Comparison of ENCODE assay signal across 8 cellular contexts in genomic region chr2:161161074-161161577, GRCh38. TPM values are rescaled to one million over a fixed set of nuclear protein-coding genes. Genes with fewer than 3 reads are reported as not detected.
DNase-seq lines count a peak whose midpoint lies in the region; ATAC-seq, FAIRE-seq and TF ChIP-seq lines count a peak whose summit lies in the region.

No MANE protein-coding gene starts in this region.

- H3K9ac ChIP-seq in endothelial cell of umbilical vein (replicated peaks; ENCODE audit: extremely low read depth, insufficient read depth, low read length), result peak overlapping the region; percentile 87
- peak overlapping the region; percentile 61 for H3K9ac ChIP-seq in parathyroid adenoma

- H3K27me3 ChIP-seq in CD4-positive, alpha-beta T cell (ENCODE audit: control insufficient read depth, insufficient read depth, low read length), result no peaks in the 10 kb centered on the region
- no peaks in the 10 kb centered on the region for H3K27me3 ChIP-seq in endothelial cell of umbilical vein (ENCODE audit: control insufficient read depth in 2 of 2, insufficient read depth in 2 of 2, low read length in 2 of 2)
- no peaks in the 10 kb centered on the region for H3K27me3 ChIP-seq in parathyroid adenoma (ENCODE audit: control insufficient read depth, insufficient read depth, low read length)

- intact Hi-C loops in CD4-positive, alpha-beta T cell (cut with DNase I, micrococcal nuclease), result loop anchor here (2.0 to 5.0 kb wide), 4 partner anchors 24 to 1449 kb away; partner anchors contain the start of genes MARCHF7 (in 1 of the 2) and PSMD14 (in 1 of the 2)
- intact Hi-C loops in endothelial cell of umbilical vein (cut with micrococcal nuclease), result loop anchor here (5.0 kb wide), 1 partner anchor 39 kb away; no protein-coding TSS in a partner anchor

- CTCF ChIA-PET in CD4-positive, alpha-beta T cell (lab: Charles Lee), result interaction anchor here (1.4 kb wide), 1 partner anchor 62 kb away, joined by 3 read pairs; no protein-coding TSS in a partner anchor
- CTCF ChIA-PET in endothelial cell of umbilical vein (lab: Charles Lee), result interaction anchor here (2.2 kb wide), 1 partner anchor 98 kb away, joined by 12 read pairs; no protein-coding TSS in a partner anchor

- H3K9me3 ChIP-seq in CD4-positive, alpha-beta T cell (ENCODE audit: control insufficient read depth, low read length), result no peaks in the 10 kb centered on the region
- H3K9me3 ChIP-seq in endothelial cell of umbilical vein (replicated peaks; ENCODE audit: control insufficient read depth, insufficient read depth, low read length) (no peaks in the 10 kb centered on the region), parathyroid adenoma (ENCODE audit: control insufficient read depth, low read length) (no peaks in the 10 kb centered on the region)

- TF ChIP-seq POLR2A in endothelial cell of umbilical vein (IDR thresholded peaks at IDR 0.05; ENCODE audit: low read depth, low read length), result no peak

- peak overlapping the region; percentile 85 for H3K4me2 ChIP-seq in endothelial cell of umbilical vein (ENCODE audit: insufficient read depth, low read length)
- H3K4me2 ChIP-seq in parathyroid adenoma (ENCODE audit: low read length), result peak overlapping the region; percentile 71

- H2AFZ ChIP-seq in endothelial cell of umbilical vein (ENCODE audit: low read depth, low read length) (no peak overlapping the region), parathyroid adenoma (peak overlapping the region; percentile 96)

- POLR2A ChIA-PET in CD4-positive, alpha-beta T cell (lab: Charles Lee), result interaction anchor here (0.6 to 2.0 kb wide), 6 partner anchors 9 to 83 kb away, joined by 3 to 9 read pairs (median 4); no protein-coding TSS in a partner anchor
- POLR2A ChIA-PET in endothelial cell of umbilical vein (lab: Charles Lee), result no interaction called here

- peaks cover 0 to 4% of the 10 kb centered on the region in 2 experiments for H3K36me3 ChIP-seq in endothelial cell of umbilical vein (ENCODE audit: control insufficient read depth in 2 of 2, extremely low read depth in 1 of 2, insufficient read depth in 2 of 2, low read length in 2 of 2)
- H3K36me3 ChIP-seq in parathyroid adenoma (ENCODE audit: control insufficient read depth, insufficient read depth, low read length), result no peaks in the 10 kb centered on the region

- TF ChIP-seq CTCF in CD4-positive, alpha-beta T cell (IDR thresholded peaks at IDR 0.05), result no peak
- TF ChIP-seq CTCF in endothelial cell of umbilical vein (IDR thresholded peaks at IDR 0.05; ENCODE audit: extremely low read depth in 1 of 2, insufficient read depth in 1 of 2, low read depth in 1 of 2, low read length in 2 of 2) (no peak), parathyroid adenoma (IDR thresholded peaks at IDR 0.05) (no peak)

- H3K4me1 Mint-ChIP-seq in CD4-positive, alpha-beta T cell (ENCODE audit: low read depth), result peaks cover 66% of the 10 kb centered on the region

- H3K79me2 ChIP-seq in endothelial cell of umbilical vein (ENCODE audit: control insufficient read depth, insufficient read depth, low read length) (peaks cover 43% of the 10 kb centered on the region), parathyroid adenoma (peaks cover 5% of the 10 kb centered on the region)

- BruUV-seq in endothelial cell of umbilical vein (replicated peaks; lab: Mats Ljungman, UMichigan), result TSS peak; percentile 23

- peak overlapping the region; percentile 89 for H3K27ac Mint-ChIP-seq in CD4-positive, alpha-beta T cell

- no peaks in the 10 kb centered on the region for H3K9me1 ChIP-seq in endothelial cell of umbilical vein (replicated peaks; ENCODE audit: control insufficient read depth, extremely low read depth, insufficient read depth, low read length)

- H3K27ac ChIP-seq in CD4-positive, alpha-beta T cell (ENCODE audit: low read depth, low read length), result peak overlapping the region; percentile 92
- peak overlapping the region; percentile 75 for H3K27ac ChIP-seq in endothelial cell of umbilical vein (ENCODE audit: insufficient read depth, low read depth, low read length)
- peak overlapping the region; percentile 88 for H3K27ac ChIP-seq in parathyroid adenoma

- peak; percentile 32 for ATAC-seq in CD4-positive, alpha-beta T cell (ENCODE audit: poor library complexity)
- ATAC-seq in GM21447 (IDR thresholded peaks at IDR 0.05; ENCODE audit: unreplicated experiment), result peak; percentile 4
- ATAC-seq in HG03442 (IDR thresholded peaks at IDR 0.05; ENCODE audit: unreplicated experiment), result no peak

- H3K4me3 Mint-ChIP-seq in CD4-positive, alpha-beta T cell, result peak overlapping the region; percentile 93

- H3K36me3 Mint-ChIP-seq in CD4-positive, alpha-beta T cell (ENCODE audit: low read depth), result peaks cover 33% of the 10 kb centered on the region

- no peaks in the 10 kb centered on the region for H3K9me3 Mint-ChIP-seq in CD4-positive, alpha-beta T cell

- H3K4me3 ChIP-seq in endothelial cell of umbilical vein (replicated peaks in 1 of 3; ENCODE audit: insufficient read depth in 1 of 3, low read depth in 1 of 3, low read length in 3 of 3) (peak overlapping the region; percentile 30 to 89 (median 50)), parathyroid adenoma (ENCODE audit: low read depth, low read length) (peak overlapping the region; percentile 99)

- H4K20me1 ChIP-seq in endothelial cell of umbilical vein (replicated peaks; ENCODE audit: control insufficient read depth, extremely low read depth, insufficient read depth, low read length), result no peaks in the 10 kb centered on the region

- H3K4me1 ChIP-seq in endothelial cell of umbilical vein (ENCODE audit: control insufficient read depth, extremely low read depth, insufficient read depth, low read length) (peaks cover 18% of the 10 kb centered on the region), parathyroid adenoma (no peaks in the 10 kb centered on the region)

- FAIRE-seq in endothelial cell of umbilical vein (lab: Jason Lieb, UNC), result peak; percentile 24

- peak in 1 of 10 experiments; percentile 36 for DNase-seq in CD4-positive, alpha-beta T cell
- DNase-seq in RKO (ENCODE audit: low spot score) (peak; percentile 34), endothelial cell of umbilical vein (ENCODE audit: low read depth, low spot score) (no peak), NCI-H2196 treated with DMSO at 0.1 percent for 48 hours (lab: John Stamatoyannopoulos, UW; ENCODE audit: unreplicated experiment) (no peak), NCI-H524 (lab: John Stamatoyannopoulos, UW) (no peak)

- H3K27me3 Mint-ChIP-seq in CD4-positive, alpha-beta T cell, result no peaks in the 10 kb centered on the region

- dilution Hi-C loops in endothelial cell of umbilical vein (cut with MboI; ENCODE audit: extremely low pct_ligation_motif_present, low sequenced_read_pairs), result no loop called here

TF ChIP-seq in endothelial cell of umbilical vein, 7 proteins besides CTCF, POLR2A, EP300 and RAD21:
- TF ChIP-seq MYC (IDR thresholded peaks at IDR 0.05; ENCODE audit: low read depth, low read length) (no peak), FOS (IDR thresholded peaks at IDR 0.05; ENCODE audit: borderline replicate concordance, insufficient read depth, low read length) (no peak), JUN (IDR thresholded peaks at IDR 0.05; ENCODE audit: borderline replicate concordance, insufficient read depth, insufficient read length, low read depth) (no peak), GATA2 (IDR thresholded peaks at IDR 0.05; ENCODE audit: insufficient read depth, insufficient read length, low read depth, low read length) (no peak), POLR2AphosphoS5 (IDR thresholded peaks at IDR 0.05; ENCODE audit: insufficient read depth, low read depth, low read length) (no peak), EZH2 (IDR thresholded peaks at IDR 0.05; ENCODE audit: borderline replicate concordance, low read depth, low read length, severe bottlenecking) (no peak), MAX (IDR thresholded peaks at IDR 0.05; ENCODE audit: insufficient read depth, insufficient read length) (no peak)

RNA-seq across cellular contexts. Expression of gene TANK, which starts 0.9 kb away (rescaled TPM):
- total RNA-seq in CD4-positive, alpha-beta T cell, result 10 to 100 TPM; 66.3 to 71.7 TPM
- total RNA-seq in endothelial cell of umbilical vein, result 83.2 and 88.2 TPM in 2 replicates
- polyA plus RNA-seq in endothelial cell of umbilical vein, result 30.5 and 33.3 TPM in 2 replicates
- 45.6 and 55.5 TPM in 2 replicates for polyA plus RNA-seq in endothelial cell of umbilical vein (2011; cell fraction: cytosol; rRNA removed)
- 85.4 and 95.5 TPM in 2 replicates for polyA plus RNA-seq in endothelial cell of umbilical vein (2011; cell fraction: nucleus; rRNA removed)
- 70.3 and 113 TPM in 2 replicates for polyA plus RNA-seq in endothelial cell of umbilical vein (2012)
- polyA minus RNA-seq in endothelial cell of umbilical vein, result 36.8 and 37.6 TPM in 2 replicates
- polyA minus RNA-seq in endothelial cell of umbilical vein (2011; cell fraction: cytosol; rRNA and poly(A)+ RNA removed), result 9.1 TPM
- polyA minus RNA-seq in endothelial cell of umbilical vein (2011; cell fraction: nucleus; rRNA and poly(A)+ RNA removed), result 234 and 271 TPM in 2 replicates
